1 cellular context compared by ENCODE assay signal in the genomic region with DNA sequence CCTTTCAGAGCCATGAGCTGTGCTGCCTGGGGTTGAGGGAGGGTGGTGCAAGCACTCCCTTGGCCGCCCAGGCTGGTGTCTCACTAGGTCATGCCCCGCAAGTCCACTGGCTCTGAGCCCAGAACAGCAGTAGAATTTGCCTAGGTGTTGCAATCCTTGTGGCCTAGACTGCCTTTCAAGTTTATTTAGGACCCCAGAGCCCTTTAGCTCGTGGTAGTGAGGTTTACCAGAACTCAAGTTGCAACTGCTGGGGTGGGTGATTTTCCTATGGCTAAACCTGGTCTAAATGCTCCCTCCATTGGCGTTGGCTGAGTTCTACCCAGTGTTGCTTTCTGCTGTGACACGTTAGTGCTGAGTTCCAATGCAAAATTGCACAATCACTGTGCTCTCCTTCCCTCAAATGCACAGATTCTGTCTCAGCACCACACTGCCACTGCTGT.
TF ChIP-seq lines count a peak whose summit lies in the region.

No MANE protein-coding gene starts in this region.

TF ChIP-seq in HepG2, 621 proteins besides CTCF, POLR2A, EP300 and RAD21 (continued from another document and continues in another):
- TF ChIP-seq, protein P1, sequence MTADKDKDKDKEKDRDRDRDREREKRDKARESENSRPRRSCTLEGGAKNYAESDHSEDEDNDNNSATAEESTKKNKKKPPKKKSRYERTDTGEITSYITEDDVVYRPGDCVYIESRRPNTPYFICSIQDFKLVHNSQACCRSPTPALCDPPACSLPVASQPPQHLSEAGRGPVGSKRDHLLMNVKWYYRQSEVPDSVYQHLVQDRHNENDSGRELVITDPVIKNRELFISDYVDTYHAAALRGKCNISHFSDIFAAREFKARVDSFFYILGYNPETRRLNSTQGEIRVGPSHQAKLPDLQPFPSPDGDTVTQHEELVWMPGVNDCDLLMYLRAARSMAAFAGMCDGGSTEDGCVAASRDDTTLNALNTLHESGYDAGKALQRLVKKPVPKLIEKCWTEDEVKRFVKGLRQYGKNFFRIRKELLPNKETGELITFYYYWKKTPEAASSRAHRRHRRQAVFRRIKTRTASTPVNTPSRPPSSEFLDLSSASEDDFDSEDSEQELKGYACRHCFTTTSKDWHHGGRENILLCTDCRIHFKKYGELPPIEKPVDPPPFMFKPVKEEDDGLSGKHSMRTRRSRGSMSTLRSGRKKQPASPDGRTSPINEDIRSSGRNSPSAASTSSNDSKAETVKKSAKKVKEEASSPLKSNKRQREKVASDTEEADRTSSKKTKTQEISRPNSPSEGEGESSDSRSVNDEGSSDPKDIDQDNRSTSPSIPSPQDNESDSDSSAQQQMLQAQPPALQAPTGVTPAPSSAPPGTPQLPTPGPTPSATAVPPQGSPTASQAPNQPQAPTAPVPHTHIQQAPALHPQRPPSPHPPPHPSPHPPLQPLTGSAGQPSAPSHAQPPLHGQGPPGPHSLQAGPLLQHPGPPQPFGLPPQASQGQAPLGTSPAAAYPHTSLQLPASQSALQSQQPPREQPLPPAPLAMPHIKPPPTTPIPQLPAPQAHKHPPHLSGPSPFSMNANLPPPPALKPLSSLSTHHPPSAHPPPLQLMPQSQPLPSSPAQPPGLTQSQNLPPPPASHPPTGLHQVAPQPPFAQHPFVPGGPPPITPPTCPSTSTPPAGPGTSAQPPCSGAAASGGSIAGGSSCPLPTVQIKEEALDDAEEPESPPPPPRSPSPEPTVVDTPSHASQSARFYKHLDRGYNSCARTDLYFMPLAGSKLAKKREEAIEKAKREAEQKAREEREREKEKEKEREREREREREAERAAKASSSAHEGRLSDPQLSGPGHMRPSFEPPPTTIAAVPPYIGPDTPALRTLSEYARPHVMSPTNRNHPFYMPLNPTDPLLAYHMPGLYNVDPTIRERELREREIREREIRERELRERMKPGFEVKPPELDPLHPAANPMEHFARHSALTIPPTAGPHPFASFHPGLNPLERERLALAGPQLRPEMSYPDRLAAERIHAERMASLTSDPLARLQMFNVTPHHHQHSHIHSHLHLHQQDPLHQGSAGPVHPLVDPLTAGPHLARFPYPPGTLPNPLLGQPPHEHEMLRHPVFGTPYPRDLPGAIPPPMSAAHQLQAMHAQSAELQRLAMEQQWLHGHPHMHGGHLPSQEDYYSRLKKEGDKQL (CRISPR knock-in tag; IDR thresholded peaks at IDR 0.05; ENCODE audit: low read depth), result no peak
- TF ChIP-seq PLRG1 (conservative IDR thresholded peaks at IDR 0.05), result no peak
- TF ChIP-seq ZNF790 (CRISPR knock-in tag; IDR thresholded peaks at IDR 0.05; ENCODE audit: borderline replicate concordance), result no peak
- no peak for TF ChIP-seq MZF1 (CRISPR knock-in tag; IDR thresholded peaks at IDR 0.05; ENCODE audit: borderline replicate concordance)
- no peak for TF ChIP-seq ZZZ3 (CRISPR knock-in tag; IDR thresholded peaks at IDR 0.05; ENCODE audit: borderline replicate concordance)
- TF ChIP-seq, protein P2, sequence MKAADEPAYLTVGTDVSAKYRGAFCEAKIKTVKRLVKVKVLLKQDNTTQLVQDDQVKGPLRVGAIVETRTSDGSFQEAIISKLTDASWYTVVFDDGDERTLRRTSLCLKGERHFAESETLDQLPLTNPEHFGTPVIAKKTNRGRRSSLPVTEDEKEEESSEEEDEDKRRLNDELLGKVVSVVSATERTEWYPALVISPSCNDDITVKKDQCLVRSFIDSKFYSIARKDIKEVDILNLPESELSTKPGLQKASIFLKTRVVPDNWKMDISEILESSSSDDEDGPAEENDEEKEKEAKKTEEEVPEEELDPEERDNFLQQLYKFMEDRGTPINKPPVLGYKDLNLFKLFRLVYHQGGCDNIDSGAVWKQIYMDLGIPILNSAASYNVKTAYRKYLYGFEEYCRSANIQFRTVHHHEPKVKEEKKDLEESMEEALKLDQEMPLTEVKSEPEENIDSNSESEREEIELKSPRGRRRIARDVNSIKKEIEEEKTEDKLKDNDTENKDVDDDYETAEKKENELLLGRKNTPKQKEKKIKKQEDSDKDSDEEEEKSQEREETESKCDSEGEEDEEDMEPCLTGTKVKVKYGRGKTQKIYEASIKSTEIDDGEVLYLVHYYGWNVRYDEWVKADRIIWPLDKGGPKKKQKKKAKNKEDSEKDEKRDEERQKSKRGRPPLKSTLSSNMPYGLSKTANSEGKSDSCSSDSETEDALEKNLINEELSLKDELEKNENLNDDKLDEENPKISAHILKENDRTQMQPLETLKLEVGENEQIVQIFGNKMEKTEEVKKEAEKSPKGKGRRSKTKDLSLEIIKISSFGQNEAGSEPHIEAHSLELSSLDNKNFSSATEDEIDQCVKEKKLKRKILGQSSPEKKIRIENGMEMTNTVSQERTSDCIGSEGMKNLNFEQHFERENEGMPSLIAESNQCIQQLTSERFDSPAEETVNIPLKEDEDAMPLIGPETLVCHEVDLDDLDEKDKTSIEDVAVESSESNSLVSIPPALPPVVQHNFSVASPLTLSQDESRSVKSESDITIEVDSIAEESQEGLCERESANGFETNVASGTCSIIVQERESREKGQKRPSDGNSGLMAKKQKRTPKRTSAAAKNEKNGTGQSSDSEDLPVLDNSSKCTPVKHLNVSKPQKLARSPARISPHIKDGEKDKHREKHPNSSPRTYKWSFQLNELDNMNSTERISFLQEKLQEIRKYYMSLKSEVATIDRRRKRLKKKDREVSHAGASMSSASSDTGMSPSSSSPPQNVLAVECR (CRISPR knock-in tag; IDR thresholded peaks at IDR 0.05; ENCODE audit: borderline replicate concordance), result no peak
- TF ChIP-seq, protein P3, sequence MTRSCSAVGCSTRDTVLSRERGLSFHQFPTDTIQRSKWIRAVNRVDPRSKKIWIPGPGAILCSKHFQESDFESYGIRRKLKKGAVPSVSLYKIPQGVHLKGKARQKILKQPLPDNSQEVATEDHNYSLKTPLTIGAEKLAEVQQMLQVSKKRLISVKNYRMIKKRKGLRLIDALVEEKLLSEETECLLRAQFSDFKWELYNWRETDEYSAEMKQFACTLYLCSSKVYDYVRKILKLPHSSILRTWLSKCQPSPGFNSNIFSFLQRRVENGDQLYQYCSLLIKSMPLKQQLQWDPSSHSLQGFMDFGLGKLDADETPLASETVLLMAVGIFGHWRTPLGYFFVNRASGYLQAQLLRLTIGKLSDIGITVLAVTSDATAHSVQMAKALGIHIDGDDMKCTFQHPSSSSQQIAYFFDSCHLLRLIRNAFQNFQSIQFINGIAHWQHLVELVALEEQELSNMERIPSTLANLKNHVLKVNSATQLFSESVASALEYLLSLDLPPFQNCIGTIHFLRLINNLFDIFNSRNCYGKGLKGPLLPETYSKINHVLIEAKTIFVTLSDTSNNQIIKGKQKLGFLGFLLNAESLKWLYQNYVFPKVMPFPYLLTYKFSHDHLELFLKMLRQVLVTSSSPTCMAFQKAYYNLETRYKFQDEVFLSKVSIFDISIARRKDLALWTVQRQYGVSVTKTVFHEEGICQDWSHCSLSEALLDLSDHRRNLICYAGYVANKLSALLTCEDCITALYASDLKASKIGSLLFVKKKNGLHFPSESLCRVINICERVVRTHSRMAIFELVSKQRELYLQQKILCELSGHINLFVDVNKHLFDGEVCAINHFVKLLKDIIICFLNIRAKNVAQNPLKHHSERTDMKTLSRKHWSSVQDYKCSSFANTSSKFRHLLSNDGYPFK (CRISPR knock-in tag; IDR thresholded peaks at IDR 0.05; ENCODE audit: borderline replicate concordance), result no peak
- TF ChIP-seq, protein P4, sequence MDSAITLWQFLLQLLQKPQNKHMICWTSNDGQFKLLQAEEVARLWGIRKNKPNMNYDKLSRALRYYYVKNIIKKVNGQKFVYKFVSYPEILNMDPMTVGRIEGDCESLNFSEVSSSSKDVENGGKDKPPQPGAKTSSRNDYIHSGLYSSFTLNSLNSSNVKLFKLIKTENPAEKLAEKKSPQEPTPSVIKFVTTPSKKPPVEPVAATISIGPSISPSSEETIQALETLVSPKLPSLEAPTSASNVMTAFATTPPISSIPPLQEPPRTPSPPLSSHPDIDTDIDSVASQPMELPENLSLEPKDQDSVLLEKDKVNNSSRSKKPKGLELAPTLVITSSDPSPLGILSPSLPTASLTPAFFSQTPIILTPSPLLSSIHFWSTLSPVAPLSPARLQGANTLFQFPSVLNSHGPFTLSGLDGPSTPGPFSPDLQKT (CRISPR knock-in tag; IDR thresholded peaks at IDR 0.05; ENCODE audit: borderline replicate concordance), result no peak
- TF ChIP-seq LCORL (IDR thresholded peaks at IDR 0.05), result no peak
- TF ChIP-seq LCORL (CRISPR knock-in tag; IDR thresholded peaks at IDR 0.05), result no peak
- TF ChIP-seq, protein P5, sequence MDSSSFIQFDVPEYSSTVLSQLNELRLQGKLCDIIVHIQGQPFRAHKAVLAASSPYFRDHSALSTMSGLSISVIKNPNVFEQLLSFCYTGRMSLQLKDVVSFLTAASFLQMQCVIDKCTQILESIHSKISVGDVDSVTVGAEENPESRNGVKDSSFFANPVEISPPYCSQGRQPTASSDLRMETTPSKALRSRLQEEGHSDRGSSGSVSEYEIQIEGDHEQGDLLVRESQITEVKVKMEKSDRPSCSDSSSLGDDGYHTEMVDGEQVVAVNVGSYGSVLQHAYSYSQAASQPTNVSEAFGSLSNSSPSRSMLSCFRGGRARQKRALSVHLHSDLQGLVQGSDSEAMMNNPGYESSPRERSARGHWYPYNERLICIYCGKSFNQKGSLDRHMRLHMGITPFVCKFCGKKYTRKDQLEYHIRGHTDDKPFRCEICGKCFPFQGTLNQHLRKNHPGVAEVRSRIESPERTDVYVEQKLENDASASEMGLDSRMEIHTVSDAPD (CRISPR knock-in tag; IDR thresholded peaks at IDR 0.05), result no peak
- no peak for TF ChIP-seq ZFP36 (IDR thresholded peaks at IDR 0.05; ENCODE audit: borderline replicate concordance, low read depth, low read length, partially characterized antibody)
- no peak for TF ChIP-seq RFX5 (IDR thresholded peaks at IDR 0.05; ENCODE audit: low read depth, low read length)
- no peak for TF ChIP-seq ZNF432 (CRISPR knock-in tag; IDR thresholded peaks at IDR 0.05; ENCODE audit: borderline replicate concordance)
- TF ChIP-seq FOSL2 (CRISPR knock-in tag; IDR thresholded peaks at IDR 0.05), result peak; percentile 54
- TF ChIP-seq ZBTB7B (CRISPR knock-in tag; IDR thresholded peaks at IDR 0.05), result peak; percentile 97
- TF ChIP-seq BCL6 (CRISPR knock-in tag; IDR thresholded peaks at IDR 0.05), result peak; percentile 41; the same call in 1 of the 2 replicates
- TF ChIP-seq ZNF430 (CRISPR knock-in tag; IDR thresholded peaks at IDR 0.05), result no peak
- no peak for TF ChIP-seq KDM4B (CRISPR knock-in tag; IDR thresholded peaks at IDR 0.05)
- no peak for TF ChIP-seq HDAC2 (CRISPR knock-in tag; IDR thresholded peaks at IDR 0.05)
- TF ChIP-seq ZNF12 (CRISPR knock-in tag; IDR thresholded peaks at IDR 0.05), result peak; percentile 56; the same call in 1 of the 2 replicates
- no peak for TF ChIP-seq SAFB2 (CRISPR knock-in tag; IDR thresholded peaks at IDR 0.05; ENCODE audit: borderline replicate concordance, low read depth)
- TF ChIP-seq, protein P6, sequence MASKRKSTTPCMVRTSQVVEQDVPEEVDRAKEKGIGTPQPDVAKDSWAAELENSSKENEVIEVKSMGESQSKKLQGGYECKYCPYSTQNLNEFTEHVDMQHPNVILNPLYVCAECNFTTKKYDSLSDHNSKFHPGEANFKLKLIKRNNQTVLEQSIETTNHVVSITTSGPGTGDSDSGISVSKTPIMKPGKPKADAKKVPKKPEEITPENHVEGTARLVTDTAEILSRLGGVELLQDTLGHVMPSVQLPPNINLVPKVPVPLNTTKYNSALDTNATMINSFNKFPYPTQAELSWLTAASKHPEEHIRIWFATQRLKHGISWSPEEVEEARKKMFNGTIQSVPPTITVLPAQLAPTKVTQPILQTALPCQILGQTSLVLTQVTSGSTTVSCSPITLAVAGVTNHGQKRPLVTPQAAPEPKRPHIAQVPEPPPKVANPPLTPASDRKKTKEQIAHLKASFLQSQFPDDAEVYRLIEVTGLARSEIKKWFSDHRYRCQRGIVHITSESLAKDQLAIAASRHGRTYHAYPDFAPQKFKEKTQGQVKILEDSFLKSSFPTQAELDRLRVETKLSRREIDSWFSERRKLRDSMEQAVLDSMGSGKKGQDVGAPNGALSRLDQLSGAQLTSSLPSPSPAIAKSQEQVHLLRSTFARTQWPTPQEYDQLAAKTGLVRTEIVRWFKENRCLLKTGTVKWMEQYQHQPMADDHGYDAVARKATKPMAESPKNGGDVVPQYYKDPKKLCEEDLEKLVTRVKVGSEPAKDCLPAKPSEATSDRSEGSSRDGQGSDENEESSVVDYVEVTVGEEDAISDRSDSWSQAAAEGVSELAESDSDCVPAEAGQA (IDR thresholded peaks at IDR 0.05; ENCODE audit: low read depth), result no peak
- TF ChIP-seq, protein P6 (CRISPR knock-in tag; IDR thresholded peaks at IDR 0.05; ENCODE audit: borderline replicate concordance), result no peak
- no peak for TF ChIP-seq CBFB (CRISPR knock-in tag; IDR thresholded peaks at IDR 0.05)
- TF ChIP-seq, protein P7, sequence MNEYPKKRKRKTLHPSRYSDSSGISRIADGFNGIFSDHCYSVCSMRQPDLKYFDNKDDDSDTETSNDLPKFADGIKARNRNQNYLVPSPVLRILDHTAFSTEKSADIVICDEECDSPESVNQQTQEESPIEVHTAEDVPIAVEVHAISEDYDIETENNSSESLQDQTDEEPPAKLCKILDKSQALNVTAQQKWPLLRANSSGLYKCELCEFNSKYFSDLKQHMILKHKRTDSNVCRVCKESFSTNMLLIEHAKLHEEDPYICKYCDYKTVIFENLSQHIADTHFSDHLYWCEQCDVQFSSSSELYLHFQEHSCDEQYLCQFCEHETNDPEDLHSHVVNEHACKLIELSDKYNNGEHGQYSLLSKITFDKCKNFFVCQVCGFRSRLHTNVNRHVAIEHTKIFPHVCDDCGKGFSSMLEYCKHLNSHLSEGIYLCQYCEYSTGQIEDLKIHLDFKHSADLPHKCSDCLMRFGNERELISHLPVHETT (CRISPR knock-in tag; conservative IDR thresholded peaks at IDR 0.05), result no peak
- TF ChIP-seq ZEB1 (IDR thresholded peaks at IDR 0.05; ENCODE audit: insufficient replicate concordance, low read depth), result no peak
